ENCODE assay signal across 15 cellular contexts in the genomic region with DNA sequence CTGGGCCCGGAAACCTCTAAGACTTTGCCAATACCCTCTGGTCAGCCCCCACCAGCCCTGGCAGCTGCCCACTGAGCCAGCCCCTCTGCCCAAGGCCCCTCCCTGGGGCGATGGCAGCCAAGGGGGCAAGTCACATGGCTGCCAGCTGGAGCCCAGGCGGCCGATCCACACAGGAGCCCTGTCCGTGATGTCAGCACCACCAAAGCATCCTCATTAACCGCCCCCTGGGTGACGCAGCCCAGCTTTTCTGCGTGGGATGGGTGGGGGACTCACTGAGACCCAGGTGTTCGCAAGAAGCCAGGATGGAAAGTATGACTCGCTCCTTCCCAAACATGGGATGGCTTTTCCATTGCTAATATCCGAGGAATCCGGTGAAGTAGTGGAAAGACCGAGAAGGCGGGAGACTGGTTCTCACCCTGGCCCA. TPM values are rescaled to one million over a fixed set of nuclear protein-coding genes. Genes with fewer than 3 reads are reported as not detected.
DNase-seq lines count a peak whose midpoint lies in the region; ATAC-seq and TF ChIP-seq lines count a peak whose summit lies in the region.
"Had no signal": no experiment of that assay in that cellular context is flagged by ENCODE, and none has a peak within 500 bp of the region (broad histone marks: within the 10 kb centered on the region; RNA-seq: fewer than 3 reads in every experiment).

No MANE protein-coding gene starts in this region.

- no peak for ATAC-seq in HG03571 (IDR thresholded peaks at IDR 0.05; ENCODE audit: unreplicated experiment)

- DNase-seq in MCF 10A (ENCODE audit: unreplicated experiment) (peak; percentile 25), mammary epithelial cell (no peak), breast epithelium (ENCODE audit: low spot score in 2 of 2) (peak in 1 of 2 donors; percentile 52), islet precursor cell (peak; percentile 70), transverse colon (peak; percentile 9), GDM1 (lab: John Stamatoyannopoulos, UW) (no peak), RPMI8226 (no peak)
- DNase-seq: activated T-cell treated with anti-CD3 and anti-CD28 coated beads, Interleukin-2, amount 50 U/mL, for 24 hours; NCI-H1092; NCI-H345; T-helper 1 cell had no signal

- CTCF ChIA-PET in MCF 10A (lab: Yijun Ruan, JAX): no interaction called here
- CTCF ChIA-PET in mammary epithelial cell (lab: Charles Lee; ENCODE audit: low non-redundant PET): no interaction called here

- H3K27ac Mint-ChIP-seq in MCF 10A (ENCODE audit: low read depth, unreplicated experiment): no peak overlapping the region
- H3K27ac Mint-ChIP-seq: activated T-cell treated with anti-CD3 and anti-CD28 coated beads, Interleukin-2, amount 50 U/mL, for 24 hours had no signal

- POLR2A ChIA-PET in MCF 10A (lab: Yijun Ruan, JAX): interaction anchor here (0.6 kb wide), 1 partner anchor 88 kb away, joined by 3 read pairs; no protein-coding TSS in a partner anchor

- H4K20me1 ChIP-seq in mammary epithelial cell (ENCODE audit: insufficient read depth, low read length): no peaks in the 10 kb centered on the region

- H3K36me3 Mint-ChIP-seq in MCF 10A (ENCODE audit: insufficient read depth, unreplicated experiment): no peaks in the 10 kb centered on the region

- no peaks in the 10 kb centered on the region for H3K27me3 ChIP-seq in mammary epithelial cell (ENCODE audit: insufficient read depth, low read length)
- no peaks in the 10 kb centered on the region for H3K27me3 ChIP-seq in breast epithelium
- no peaks in the 10 kb centered on the region for H3K27me3 ChIP-seq in transverse colon
- H3K27me3 ChIP-seq: neutrophil, tibial artery had no signal

- no peaks in the 10 kb centered on the region for H3K9me3 Mint-ChIP-seq in MCF 10A (ENCODE audit: unreplicated experiment)
- H3K9me3 Mint-ChIP-seq: activated T-cell treated with anti-CD3 and anti-CD28 coated beads, Interleukin-2, amount 50 U/mL, for 24 hours had no signal

- no peaks in the 10 kb centered on the region for H3K9me3 ChIP-seq in mammary epithelial cell (replicated peaks; ENCODE audit: insufficient read depth, low read length)
- no peaks in the 10 kb centered on the region for H3K9me3 ChIP-seq in breast epithelium
- H3K9me3 ChIP-seq in transverse colon: no peaks in the 10 kb centered on the region
- H3K9me3 ChIP-seq: neutrophil, tibial artery had no signal

- H3K4me3 Mint-ChIP-seq in MCF 10A (ENCODE audit: unreplicated experiment): no peak overlapping the region
- H3K4me3 Mint-ChIP-seq: activated T-cell treated with anti-CD3 and anti-CD28 coated beads, Interleukin-2, amount 50 U/mL, for 24 hours had no signal

- H2AFZ ChIP-seq in mammary epithelial cell (ENCODE audit: low read depth, low read length): no peak overlapping the region

- peaks cover 12% of the 10 kb centered on the region for H3K4me1 Mint-ChIP-seq in MCF 10A (ENCODE audit: insufficient read depth, unreplicated experiment)

- dilution Hi-C loops in mammary epithelial cell (cut with HindIII; ENCODE audit: low sequenced_read_pairs): loop anchor here (5.0 to 25.0 kb wide), 2 partner anchors 39 to 414 kb away; no protein-coding TSS in a partner anchor

- TF ChIP-seq POLR2A in breast epithelium (IDR thresholded peaks at IDR 0.05) (no peak), transverse colon (IDR thresholded peaks at IDR 0.05) (no peak)

- in situ Hi-C loops in mammary epithelial cell (cut with MboI; ENCODE audit: low sequenced_read_pairs in 2 of 2): loop anchor here (25.0 kb wide), 1 partner anchor 514 kb away; a partner anchor contains a TSS
- in situ Hi-C loops in transverse colon (cut with MboI; ENCODE audit: low pct_ligation_motif_present in 1 of 4, low pct_unique_long_range_greater_than_20kb in 1 of 4, low sequenced_read_pairs in 3 of 4): loop anchor here in 1 of 4 donors (25.0 kb wide), 1 partner anchor 289 kb away; no protein-coding TSS in a partner anchor

- H3K4me1 ChIP-seq in mammary epithelial cell (ENCODE audit: insufficient read depth, low read length): peaks cover 22% of the 10 kb centered on the region
- H3K4me1 ChIP-seq in breast epithelium: peaks cover 0 to 8% of the 10 kb centered on the region in 2 donors
- H3K4me1 ChIP-seq in transverse colon: peaks cover 7 to 14% (median 13%) of the 10 kb centered on the region in 4 donors

- WGBS in mammary epithelial cell (ENCODE audit: low coverage, missing lambda C conversion rate): 98% methylated on average over 8 of the region's 14 CpGs
- 71 to 81% methylated on average over 4 to 14 of the region's 14 CpGs for WGBS in transverse colon (ENCODE audit: low coverage in 1 of 2), 2 donors

- BruUV-seq in MCF 10A (replicated peaks; lab: Mats Ljungman, UMichigan) (no TSS peak), mammary epithelial cell (replicated peaks; lab: Mats Ljungman, UMichigan) (no TSS peak)

- no peak for TF ChIP-seq CTCF in MCF 10A (IDR thresholded peaks at IDR 0.05; ENCODE audit: unreplicated experiment)
- no peak for TF ChIP-seq CTCF in mammary epithelial cell (conservative IDR thresholded peaks at IDR 0.05 in 1 of 2, IDR thresholded peaks at IDR 0.05 in 1 of 2; ENCODE audit: extremely low read depth in 1 of 2, insufficient read depth in 1 of 2, low read depth in 1 of 2, low read length in 2 of 2)
- no peak for TF ChIP-seq CTCF in breast epithelium (IDR thresholded peaks at IDR 0.05)
- TF ChIP-seq CTCF in transverse colon (IDR thresholded peaks at IDR 0.05): no peak

- H3K36me3 ChIP-seq in mammary epithelial cell (ENCODE audit: insufficient read depth, low read length) (no peaks in the 10 kb centered on the region), breast epithelium (no peaks in the 10 kb centered on the region), transverse colon (no peaks in the 10 kb centered on the region)
- H3K36me3 ChIP-seq: neutrophil, tibial artery had no signal

- no peak overlapping the region for H3K9ac ChIP-seq in mammary epithelial cell (ENCODE audit: insufficient read depth, low read length)

- peaks cover 34% of the 10 kb centered on the region for H3K27me3 Mint-ChIP-seq in MCF 10A (ENCODE audit: insufficient read depth, unreplicated experiment)

- no peak overlapping the region for H3K4me2 ChIP-seq in mammary epithelial cell (ENCODE audit: insufficient read depth, low read depth, low read length)

- no peaks in the 10 kb centered on the region for H3K79me2 ChIP-seq in mammary epithelial cell (ENCODE audit: insufficient read depth, low read length)

- no peak overlapping the region for H3K4me3 ChIP-seq in mammary epithelial cell (replicated peaks in 1 of 3; ENCODE audit: insufficient read depth in 1 of 3, low read depth in 2 of 3, low read length in 3 of 3)
- H3K4me3 ChIP-seq in breast epithelium: no peak overlapping the region
- no peak overlapping the region for H3K4me3 ChIP-seq in transverse colon
- H3K4me3 ChIP-seq: tibial artery had no signal

- intact Hi-C loops in MCF 10A (cut with micrococcal nuclease) (no loop called here), mammary epithelial cell (cut with micrococcal nuclease) (no loop called here), breast epithelium (cut with DNase I; ENCODE audit: low total_unique reads) (no loop called here), transverse colon (cut with DNase I; ENCODE audit: low total_unique reads) (no loop called here)

- H3K27ac ChIP-seq in mammary epithelial cell (ENCODE audit: insufficient read depth, low read depth, low read length) (no peak overlapping the region), breast epithelium (peak overlapping the region; percentile 13 to 15), transverse colon (peak overlapping the region in 1 of 4 donors; percentile 18)
- H3K27ac ChIP-seq: neutrophil had no signal

- TF ChIP-seq EP300 in transverse colon (IDR thresholded peaks at IDR 0.05; ENCODE audit: low read depth): no peak

RNA-seq across cellular contexts. Expression of a gene that starts 46.6 kb away (rescaled TPM):
- total RNA-seq in MCF 10A (2022) (0.28 and 0.39 TPM in 2 replicates), mammary epithelial cell (under 1 TPM; 0.31 to 0.50 TPM), breast epithelium (1 to 10 TPM in 2 of 3 donors, not detected in 1; 2.2 to 2.9 TPM), transverse colon (not detected)
- polyA plus RNA-seq in mammary epithelial cell: 0.15 TPM
- 0.21 TPM for polyA minus RNA-seq in mammary epithelial cell
- total RNA-seq: A673 had no signal

Comparison
In these comparisons a context has a peak if more than half of its experiments do, and no peak if none do; other contexts are left out.
1. DNase-seq: peak in MCF 10A (single experiment), islet precursor cell (single experiment) and transverse colon (single experiment); none in mammary epithelial cell (single experiment), GDM1 (single experiment) and RPMI8226 (single experiment).